ENCODE assay signal across 14 cellular contexts in genomic region chr14:104734601-104734990, GRCh38. TPM values are rescaled to one million over a fixed set of nuclear protein-coding genes. Genes with fewer than 3 reads are reported as not detected.
DNase-seq lines count a peak whose midpoint lies in the region; ATAC-seq and TF ChIP-seq lines count a peak whose summit lies in the region.
"Had no signal": no experiment of that assay in that cellular context is flagged by ENCODE, and none has a peak within 500 bp of the region (broad histone marks: within the 10 kb centered on the region; RNA-seq: fewer than 3 reads in every experiment).

No MANE protein-coding gene starts in this region.

- H2BK15ac ChIP-seq in IMR-90 (ENCODE audit: low read depth, low read length) (no peak overlapping the region), mesenchymal stem cell (ENCODE audit: low read depth, poor library complexity, severe bottlenecking) (peak overlapping the region; percentile 44)

- H3K4me3 Mint-ChIP-seq in activated naive CD4-positive, alpha-beta T cell treated with anti-CD3 and anti-CD28 coated beads for 36 hours, result no peak overlapping the region
- H3K4me3 Mint-ChIP-seq: CD14-positive monocyte had no signal

- dilution Hi-C loops in IMR-90 (cut with HindIII; ENCODE audit: low sequenced_read_pairs, unreplicated experiment), result no loop called here

- H3K14ac ChIP-seq in IMR-90 (replicated peaks; ENCODE audit: low read depth, low read length) (no peak overlapping the region), mesenchymal stem cell (ENCODE audit: low read length in 2 of 2) (no peak overlapping the region)

- H4K20me1 ChIP-seq in IMR-90 (ENCODE audit: insufficient read depth, low read length), result no peaks in the 10 kb centered on the region

- H3K4me3 ChIP-seq in IMR-90 (ENCODE audit: insufficient read depth, low read depth, low read length), result no peak overlapping the region
- H3K4me3 ChIP-seq in ascending aorta, result no peak overlapping the region
- H3K4me3 ChIP-seq in mesenchymal stem cell (ENCODE audit: insufficient read depth in 1 of 2, low read depth in 1 of 2, low read length in 2 of 2), result no peak overlapping the region
- H3K4me3 ChIP-seq in thoracic aorta, result no peak overlapping the region
- H3K4me3 ChIP-seq: Peyer's patch had no signal

- H3K27ac Mint-ChIP-seq in activated naive CD4-positive, alpha-beta T cell treated with anti-CD3 and anti-CD28 coated beads for 36 hours, result no peak overlapping the region
- H3K27ac Mint-ChIP-seq: CD14-positive monocyte had no signal

- H3K36me3 ChIP-seq in IMR-90 (ENCODE audit: control insufficient read depth, insufficient read depth, low read length) (no peaks in the 10 kb centered on the region), ascending aorta (peaks cover 12 to 20% of the 10 kb centered on the region in 2 donors), mesenchymal stem cell (ENCODE audit: control insufficient read depth in 1 of 2, insufficient read depth in 2 of 2, low read depth in 1 of 2, low read length in 2 of 2) (no peaks in the 10 kb centered on the region), thoracic aorta (peaks cover 3% of the 10 kb centered on the region)
- H3K36me3 ChIP-seq: Peyer's patch had no signal

- H3K27ac ChIP-seq in IMR-90 (ENCODE audit: insufficient read depth, low read length) (no peak overlapping the region), ascending aorta (peak overlapping the region; percentile 93 to 94), mesenchymal stem cell (ENCODE audit: low read length, poor library complexity, severe bottlenecking) (no peak overlapping the region), thoracic aorta (peak overlapping the region; percentile 91 to 95)

- no peak overlapping the region for H2BK20ac ChIP-seq in IMR-90 (ENCODE audit: low read depth, low read length)

- peak overlapping the region; percentile 91 to 98 for H2BK12ac ChIP-seq in mesenchymal stem cell (ENCODE audit: low read length in 2 of 2)

- H3K79me1 ChIP-seq in IMR-90 (ENCODE audit: low read depth in 1 of 2, low read length in 2 of 2) (no peaks in the 10 kb centered on the region), mesenchymal stem cell (replicated peaks; ENCODE audit: low read length, poor library complexity, severe bottlenecking) (no peaks in the 10 kb centered on the region)

- H2AK9ac ChIP-seq in IMR-90 (replicated peaks; ENCODE audit: low read depth, low read length, poor library complexity), result no peak overlapping the region

- WGBS in IMR-90 (ENCODE audit: extremely low coverage in 2 of 2, insufficient read length in 1 of 2), 2 experiments, result 92% methylated on average over 2 of the region's 9 CpGs; no CpG with 5 or more reads in 1 of the 2 experiments
- WGBS in mesenchymal stem cell, result 96% methylated on average over 7 of the region's 9 CpGs

- H3K9me3 Mint-ChIP-seq in activated naive CD4-positive, alpha-beta T cell treated with anti-CD3 and anti-CD28 coated beads for 36 hours, result no peaks in the 10 kb centered on the region
- H3K9me3 Mint-ChIP-seq: CD14-positive monocyte had no signal

- no peaks in the 10 kb centered on the region for H3K36me3 Mint-ChIP-seq in activated naive CD4-positive, alpha-beta T cell treated with anti-CD3 and anti-CD28 coated beads for 36 hours (ENCODE audit: low read depth)
- H3K36me3 Mint-ChIP-seq: CD14-positive monocyte had no signal

- no peak for ATAC-seq in IMR-90 (ENCODE audit: low read depth)
- ATAC-seq in thoracic aorta (ENCODE audit: insufficient number of reproducible peaks, low FRiP score, low read depth), result no peak

- no peak overlapping the region for H3K18ac ChIP-seq in IMR-90 (ENCODE audit: low read depth, low read length)
- peak overlapping the region; percentile 27 to 93 for H3K18ac ChIP-seq in mesenchymal stem cell (ENCODE audit: low read depth in 1 of 2, low read length in 2 of 2)

- H4K8ac ChIP-seq in IMR-90 (ENCODE audit: low read depth in 2 of 2, low read length in 2 of 2), result no peak overlapping the region
- H4K8ac ChIP-seq in mesenchymal stem cell (ENCODE audit: low read length), result no peak overlapping the region

- 0 out of 2 replicates have a peak overlapping the region, but pooled peaks have one; percentile 29 for H2AK5ac ChIP-seq in IMR-90 (ENCODE audit: low read depth, low read length)
- no peak overlapping the region for H2AK5ac ChIP-seq in mesenchymal stem cell (ENCODE audit: low read length, severe bottlenecking)

- no peak overlapping the region for H2BK120ac ChIP-seq in IMR-90 (ENCODE audit: low read depth, low read length)
- H2BK120ac ChIP-seq in mesenchymal stem cell (ENCODE audit: low read depth, low read length), result peak overlapping the region; percentile 77

- CTCF ChIA-PET in IMR-90 (lab: Yijun Ruan, JAX), result no interaction called here
- CTCF ChIA-PET in activated naive CD4-positive, alpha-beta T cell treated with anti-CD3 and anti-CD28 coated beads for 36 hours (lab: Charles Lee), result interaction anchor here (1.5 kb wide), 1 partner anchor 34 kb away, joined by 4 read pairs; no protein-coding TSS in a partner anchor

- POLR2A ChIA-PET in IMR-90 (lab: Charles Lee; ENCODE audit: unreplicated experiment), result no interaction called here

- peaks cover 15% of the 10 kb centered on the region for H3K4me1 ChIP-seq in IMR-90 (ENCODE audit: control insufficient read depth, insufficient read depth, low read length)
- peaks cover 24 to 66% of the 10 kb centered on the region in 2 donors for H3K4me1 ChIP-seq in ascending aorta
- peaks cover 12% of the 10 kb centered on the region for H3K4me1 ChIP-seq in mesenchymal stem cell (ENCODE audit: control insufficient read depth, insufficient read depth, low read depth, low read length)
- H3K4me1 ChIP-seq in thoracic aorta (ENCODE audit: control insufficient read depth in 1 of 2, low read depth in 2 of 2), result peaks cover 40 to 75% of the 10 kb centered on the region in 2 donors

- no peak for TF ChIP-seq CTCF in IMR-90 (conservative IDR thresholded peaks at IDR 0.05; ENCODE audit: low read depth, low read length)
- no peak for TF ChIP-seq CTCF in ascending aorta (IDR thresholded peaks at IDR 0.05)
- no peak for TF ChIP-seq CTCF in thoracic aorta (IDR thresholded peaks at IDR 0.05)

- H3K27me3 Mint-ChIP-seq in activated naive CD4-positive, alpha-beta T cell treated with anti-CD3 and anti-CD28 coated beads for 36 hours (ENCODE audit: low read depth), result no peaks in the 10 kb centered on the region

- H4K5ac ChIP-seq in IMR-90 (ENCODE audit: low read depth, low read length), result no peak overlapping the region

- H3K9me1 ChIP-seq in IMR-90 (ENCODE audit: insufficient read depth, low read length), result peaks cover 5% of the 10 kb centered on the region; the same call in 1 of the 2 replicates

- TF ChIP-seq RAD21 in IMR-90 (IDR thresholded peaks at IDR 0.05; ENCODE audit: low read length), result no peak

- in situ Hi-C loops in IMR-90 (cut with MboI; ENCODE audit: low sequenced_read_pairs), result no loop called here

- H3K27me3 ChIP-seq in IMR-90 (ENCODE audit: control insufficient read depth, insufficient read depth, low read length) (no peaks in the 10 kb centered on the region), ascending aorta (no peaks in the 10 kb centered on the region), mesenchymal stem cell (ENCODE audit: control insufficient read depth in 1 of 2, insufficient read depth in 1 of 2, low read length in 2 of 2) (peaks cover 7 to 14% of the 10 kb centered on the region in 2 experiments), thoracic aorta (replicated peaks; ENCODE audit: insufficient read depth) (no peaks in the 10 kb centered on the region)
- H3K27me3 ChIP-seq: Peyer's patch had no signal

- H3K9me3 ChIP-seq in IMR-90 (ENCODE audit: control insufficient read depth, insufficient read depth, low read length) (no peaks in the 10 kb centered on the region), ascending aorta (no peaks in the 10 kb centered on the region), mesenchymal stem cell (ENCODE audit: control insufficient read depth, low read length) (no peaks in the 10 kb centered on the region), thoracic aorta (no peaks in the 10 kb centered on the region)
- H3K9me3 ChIP-seq: Peyer's patch had no signal

- H4K91ac ChIP-seq in IMR-90 (ENCODE audit: insufficient read depth, low read depth, low read length) (no peak overlapping the region), mesenchymal stem cell (ENCODE audit: low read length) (peak overlapping the region; percentile 100)

- no peaks in the 10 kb centered on the region for H3K4me1 Mint-ChIP-seq in activated naive CD4-positive, alpha-beta T cell treated with anti-CD3 and anti-CD28 coated beads for 36 hours (ENCODE audit: low read depth)

- H3K23ac ChIP-seq in IMR-90 (ENCODE audit: low read depth, low read length) (no peak overlapping the region), mesenchymal stem cell (ENCODE audit: low read length in 2 of 2) (no peak overlapping the region)

- H3K4ac ChIP-seq in IMR-90 (ENCODE audit: low read depth, low read length), result no peak overlapping the region
- H3K4ac ChIP-seq in mesenchymal stem cell (ENCODE audit: low read depth in 1 of 2, low read length in 2 of 2), result peak overlapping the region; percentile 56 to 84

- BruUV-seq in IMR-90 (replicated peaks; lab: Mats Ljungman, UMichigan), result no TSS peak

- H3K56ac ChIP-seq in IMR-90 (ENCODE audit: extremely low read depth, insufficient read depth, low read length), result no peak overlapping the region

- intact Hi-C loops in IMR-90 (cut with micrococcal nuclease) (no loop called here), ascending aorta (cut with DNase I) (loop anchor here (10.0 kb wide), 1 partner anchor 750 kb away; the partner anchor contains the start of gene CRIP1)
- intact Hi-C loops in activated naive CD4-positive, alpha-beta T cell treated with anti-CD3 and anti-CD28 coated beads for 36 hours (cut with micrococcal nuclease), result no loop called here

- H3K4me2 ChIP-seq in IMR-90 (ENCODE audit: low read depth, low read length) (no peak overlapping the region), mesenchymal stem cell (ENCODE audit: low read length, poor library complexity, severe bottlenecking) (no peak overlapping the region)

- DNase-seq in IMR-90, result no peak
- DNase-seq in ascending aorta (ENCODE audit: low spot score in 2 of 2), result no peak
- no peak for DNase-seq in mesenchymal stem cell
- no peak for DNase-seq in thoracic aorta (ENCODE audit: low spot score)
- no peak for DNase-seq in activated naive CD4-positive, alpha-beta T cell treated with anti-CD3 and anti-CD28 coated beads for 36 hours
- no peak for DNase-seq in SW480 (ENCODE audit: low spot score)
- DNase-seq in activated CD4-positive, alpha-beta T cell treated with anti-CD3 and anti-CD28 coated beads for 48 hours, result no peak
- DNase-seq: AML-193, DMS79, KG1, MV-4-11, NCI-H1694 treated with DMSO at 0.1 percent for 48 hours, Peyer's patch had no signal

- H2BK5ac ChIP-seq in IMR-90 (ENCODE audit: low read depth, low read length, poor library complexity, severe bottlenecking) (no peak overlapping the region), mesenchymal stem cell (ENCODE audit: low read depth, low read length, poor library complexity, severe bottlenecking) (no peak overlapping the region)

- H2AFZ ChIP-seq in IMR-90 (replicated peaks; ENCODE audit: low read length, poor library complexity) (no peak overlapping the region), mesenchymal stem cell (ENCODE audit: low read depth, low read length) (no peak overlapping the region)

- H3K9ac ChIP-seq in IMR-90 (ENCODE audit: low read depth, low read length) (no peak overlapping the region), mesenchymal stem cell (ENCODE audit: low read length) (no peak overlapping the region)

- TF ChIP-seq POLR2A in IMR-90 (IDR thresholded peaks at IDR 0.05; ENCODE audit: low read depth, low read length), result no peak

RNA-seq across cellular contexts. Expression of gene ADSS1, which starts 10.6 kb away (rescaled TPM):
- 1.8 and 2.5 TPM in 2 replicates for total RNA-seq in IMR-90 (2012; rRNA removed)
- 3.9 and 5.2 TPM in 2 replicates for polyA plus RNA-seq in IMR-90 (2012; rRNA removed)
- polyA plus RNA-seq in IMR-90 (2012; cell fraction: cytosol; rRNA removed), result 5.9 and 6.5 TPM in 2 replicates
- polyA plus RNA-seq in IMR-90 (2012; cell fraction: nucleus; rRNA removed; ENCODE audit: low replicate concordance), result 28.6 and 32.1 TPM in 2 replicates
- 30.2 TPM for total RNA-seq in ascending aorta
- 5.2 TPM for polyA plus RNA-seq in mesenchymal stem cell (2013, experiment 1 of 2)
- 4.8 TPM for polyA plus RNA-seq in mesenchymal stem cell (2013, experiment 2 of 2)
- 10 to 100 TPM; 30.8 to 87.3 TPM for total RNA-seq in thoracic aorta
- 1 to 10 TPM; 5.1 to 5.5 TPM for total RNA-seq in activated naive CD4-positive, alpha-beta T cell treated with anti-CD3 and anti-CD28 coated beads for 36 hours

RNA-seq across cellular contexts. Expression of gene SIVA1, which starts 18.4 kb away (rescaled TPM):
- total RNA-seq in IMR-90 (2012; rRNA removed), result 132 and 166 TPM in 2 replicates
- 184 and 248 TPM in 2 replicates for polyA plus RNA-seq in IMR-90 (2012; rRNA removed)
- 392 and 403 TPM in 2 replicates for polyA plus RNA-seq in IMR-90 (2012; cell fraction: cytosol; rRNA removed)
- polyA plus RNA-seq in IMR-90 (2012; cell fraction: nucleus; rRNA removed; ENCODE audit: low replicate concordance), result 69.2 and 188 TPM in 2 replicates
- total RNA-seq in ascending aorta, result 410 TPM
- 68.6 TPM for polyA plus RNA-seq in mesenchymal stem cell (2013, experiment 1 of 2)
- 73.5 TPM for polyA plus RNA-seq in mesenchymal stem cell (2013, experiment 2 of 2)
- total RNA-seq in thoracic aorta, result 100 to 1,000 TPM; 218 to 320 TPM
- 10 to 100 TPM; 86.1 to 92.7 TPM for total RNA-seq in activated naive CD4-positive, alpha-beta T cell treated with anti-CD3 and anti-CD28 coated beads for 36 hours

RNA-seq across cellular contexts. Expression of gene INF2, which starts 45.2 kb away (rescaled TPM):
- total RNA-seq in IMR-90 (2012; rRNA removed) (16.8 and 20.0 TPM in 2 replicates), ascending aorta (249 TPM), thoracic aorta (100 to 1,000 TPM; 124 to 162 TPM)
- polyA plus RNA-seq in IMR-90 (2012; rRNA removed), result 62.1 and 76.2 TPM in 2 replicates
- polyA plus RNA-seq in IMR-90 (2012; cell fraction: cytosol; rRNA removed), result 39.3 and 68.1 TPM in 2 replicates
- polyA plus RNA-seq in IMR-90 (2012; cell fraction: nucleus; rRNA removed; ENCODE audit: low replicate concordance), result 179 and 366 TPM in 2 replicates
- polyA plus RNA-seq in mesenchymal stem cell (2013, experiment 1 of 2), result 59.1 TPM
- polyA plus RNA-seq in mesenchymal stem cell (2013, experiment 2 of 2), result 55.9 TPM
- total RNA-seq in activated naive CD4-positive, alpha-beta T cell treated with anti-CD3 and anti-CD28 coated beads for 36 hours, result 10 to 100 TPM; 50.7 to 50.9 TPM

Comparison
In these comparisons a context has a peak if more than half of its experiments do, and no peak if none do; other contexts are left out.
1. H3K27ac ChIP-seq: peak in ascending aorta (2 of 2) and thoracic aorta (2 of 2); none in IMR-90 (single experiment) and mesenchymal stem cell (single experiment).